Comparison of ENCODE assay signal across 17 cellular contexts in the genomic region with DNA sequence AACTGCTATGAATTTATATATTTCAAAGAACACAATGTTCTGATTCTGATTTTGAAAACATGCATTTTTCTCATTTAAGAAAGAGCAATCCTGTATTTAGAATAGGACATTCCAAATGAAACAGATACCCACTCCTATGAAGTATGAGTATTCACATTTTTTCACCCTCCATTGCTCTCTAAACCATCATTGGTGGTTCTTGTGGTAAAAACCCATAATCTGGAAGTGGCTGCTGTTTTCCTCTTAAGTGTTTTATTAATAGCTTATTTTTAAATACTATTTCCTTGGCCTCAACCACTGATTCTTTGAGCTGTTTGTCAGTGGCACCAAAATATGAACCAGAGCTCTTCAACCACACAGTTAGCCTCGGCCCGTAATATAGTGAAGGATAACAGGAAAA. TPM values are rescaled to one million over a fixed set of nuclear protein-coding genes. Genes with fewer than 3 reads are reported as not detected.
DNase-seq lines count a peak whose midpoint lies in the region; TF ChIP-seq lines count a peak whose summit lies in the region.
"Had no signal": no experiment of that assay in that cellular context is flagged by ENCODE, and none has a peak within 500 bp of the region (broad histone marks: within the 10 kb centered on the region; RNA-seq: fewer than 3 reads in every experiment).

No MANE protein-coding gene starts in this region.

- no peaks in the 10 kb centered on the region for H3K27me3 ChIP-seq in ascending aorta

- H3K27ac ChIP-seq in ascending aorta, result peak overlapping the region; percentile 60 to 72
- H3K27ac ChIP-seq: GM23248 had no signal

- no peaks in the 10 kb centered on the region for H3K9me3 Mint-ChIP-seq in activated naive CD4-positive, alpha-beta T cell treated with anti-CD3 and anti-CD28 coated beads, Interleukin-2, amount 10 ng/mL, durations not matched to agents 7 days and 5 days
- no peaks in the 10 kb centered on the region for H3K9me3 Mint-ChIP-seq in MCF 10A (ENCODE audit: unreplicated experiment)
- H3K9me3 Mint-ChIP-seq: CD4-positive, CD25-positive, alpha-beta regulatory T cell had no signal

- TF ChIP-seq CTCF in ascending aorta (IDR thresholded peaks at IDR 0.05), result no peak
- no peak for TF ChIP-seq CTCF in MCF 10A (IDR thresholded peaks at IDR 0.05; ENCODE audit: unreplicated experiment)

- no peak for DNase-seq in activated naive CD4-positive, alpha-beta T cell treated with anti-CD3 and anti-CD28 coated beads, Interleukin-2, amount 10 ng/mL, durations not matched to agents 7 days and 5 days
- DNase-seq in activated naive CD4-positive, alpha-beta T cell (lab: John Stamatoyannopoulos, UW), result no peak
- DNase-seq in ascending aorta (ENCODE audit: low spot score in 2 of 2), result no peak
- peak; percentile 56 for DNase-seq in glomerular visceral epithelial cell (ENCODE audit: extremely low spot score)
- DNase-seq in activated effector memory CD4-positive, alpha-beta T cell treated with Interleukin-2 at 50 U/mL for 16 hours, result no peak
- DNase-seq in MCF 10A (ENCODE audit: unreplicated experiment), result no peak
- DNase-seq in Ammon's horn (ENCODE audit: low spot score), result no peak
- DNase-seq in NCI-H226, result no peak
- DNase-seq: Calu3; CD4-positive, CD25-positive, alpha-beta regulatory T cell; GDM1; GM23248; NCI-H1092; NCI-H1694; NCI-H2107; NCI-H446 had no signal

- CTCF ChIA-PET in activated naive CD4-positive, alpha-beta T cell treated with anti-CD3 and anti-CD28 coated beads, Interleukin-2, amount 10 ng/mL, durations not matched to agents 7 days and 5 days (lab: Charles Lee), result no interaction called here
- CTCF ChIA-PET in MCF 10A (lab: Yijun Ruan, JAX), result interaction anchor here (0.6 to 1.5 kb wide), 4 partner anchors 9 to 212 kb away, joined by 3 to 6 read pairs (median 3); no protein-coding TSS in a partner anchor

- H3K27me3 Mint-ChIP-seq in activated naive CD4-positive, alpha-beta T cell treated with anti-CD3 and anti-CD28 coated beads, Interleukin-2, amount 10 ng/mL, durations not matched to agents 7 days and 5 days, result no peaks in the 10 kb centered on the region
- H3K27me3 Mint-ChIP-seq in MCF 10A (ENCODE audit: insufficient read depth, unreplicated experiment), result no peaks in the 10 kb centered on the region
- H3K27me3 Mint-ChIP-seq: CD4-positive, CD25-positive, alpha-beta regulatory T cell had no signal

- H3K36me3 Mint-ChIP-seq in activated naive CD4-positive, alpha-beta T cell treated with anti-CD3 and anti-CD28 coated beads, Interleukin-2, amount 10 ng/mL, durations not matched to agents 7 days and 5 days, result peaks cover 51% of the 10 kb centered on the region
- peaks cover 79% of the 10 kb centered on the region for H3K36me3 Mint-ChIP-seq in MCF 10A (ENCODE audit: insufficient read depth, unreplicated experiment)

- peak overlapping the region; percentile 19 for H3K27ac Mint-ChIP-seq in activated naive CD4-positive, alpha-beta T cell treated with anti-CD3 and anti-CD28 coated beads, Interleukin-2, amount 10 ng/mL, durations not matched to agents 7 days and 5 days
- H3K27ac Mint-ChIP-seq in MCF 10A (ENCODE audit: low read depth, unreplicated experiment), result no peak overlapping the region

- H3K4me3 ChIP-seq in ascending aorta, result no peak overlapping the region
- H3K4me3 ChIP-seq: GM23248, K562 had no signal

- H3K4me1 Mint-ChIP-seq in activated naive CD4-positive, alpha-beta T cell treated with anti-CD3 and anti-CD28 coated beads, Interleukin-2, amount 10 ng/mL, durations not matched to agents 7 days and 5 days, result peaks cover 36% of the 10 kb centered on the region
- H3K4me1 Mint-ChIP-seq in MCF 10A (ENCODE audit: insufficient read depth, unreplicated experiment), result peaks cover 14% of the 10 kb centered on the region

- H3K4me1 ChIP-seq in ascending aorta, result peaks cover 0 to 56% of the 10 kb centered on the region in 2 donors

- H3K36me3 ChIP-seq in ascending aorta, result peaks cover 15 to 24% of the 10 kb centered on the region in 2 donors

- POLR2A ChIA-PET in MCF 10A (lab: Yijun Ruan, JAX), result no interaction called here

- intact Hi-C loops in ascending aorta (cut with DNase I) (no loop called here), MCF 10A (cut with micrococcal nuclease) (no loop called here)

- no peaks in the 10 kb centered on the region for H3K9me3 ChIP-seq in ascending aorta

- no TSS peak for BruUV-seq in MCF 10A (replicated peaks; lab: Mats Ljungman, UMichigan)

- no peak overlapping the region for H3K4me3 Mint-ChIP-seq in activated naive CD4-positive, alpha-beta T cell treated with anti-CD3 and anti-CD28 coated beads, Interleukin-2, amount 10 ng/mL, durations not matched to agents 7 days and 5 days
- H3K4me3 Mint-ChIP-seq in MCF 10A (ENCODE audit: unreplicated experiment), result no peak overlapping the region
- H3K4me3 Mint-ChIP-seq: CD4-positive, CD25-positive, alpha-beta regulatory T cell had no signal

RNA-seq across cellular contexts. Expression of gene ADAM30, which starts 60.0 kb away (rescaled TPM):
- not detected for total RNA-seq in ascending aorta
- total RNA-seq in MCF 10A (2022), result not detected in 2 replicates
- total RNA-seq: Calu3; CD4-positive, CD25-positive, alpha-beta regulatory T cell; GM23248; K562 had no signal
